14 cellular contexts compared by ENCODE assay signal in genomic region chr22:50289942-50290630, GRCh38.
"Had no signal": no experiment of that assay in that cellular context is flagged by ENCODE, and none has a peak within 500 bp of the region (broad histone marks: within the 10 kb centered on the region; RNA-seq: fewer than 3 reads in every experiment).

No MANE protein-coding gene starts in this region.

- H3K9me3 Mint-ChIP-seq: naive thymus-derived CD4-positive, alpha-beta T cell; stimulated activated naive CD8-positive, alpha-beta T cell treated with anti-CD3 and anti-CD28 coated beads, Interleukin-15, amount 100 ng/mL, for 72 hours; WTC11 had no signal

- ATAC-seq: left colon; naive thymus-derived CD4-positive, alpha-beta T cell; stimulated activated naive CD8-positive, alpha-beta T cell treated with anti-CD3 and anti-CD28 coated beads, Interleukin-15, amount 100 ng/mL, for 72 hours; WTC11 had no signal

- H3K4me3 ChIP-seq: colonic mucosa, thoracic aorta had no signal

- DNase-seq: activated CD4-positive, alpha-beta T cell treated with anti-CD3 and anti-CD28 coated beads for 48 hours; activated naive CD4-positive, alpha-beta T cell treated with Interleukin-2 at 50 U/mL for 16 hours; colonic mucosa; foreskin melanocyte; head of caudate nucleus; left colon; naive thymus-derived CD4-positive, alpha-beta T cell; retina; stimulated activated CD4-positive, alpha-beta T cell treated with anti-CD3 and anti-CD28 coated beads, Interleukin-15, amount 100 ng/mL, for 24 hours; stimulated activated CD4-positive, alpha-beta T cell treated with anti-CD3 and anti-CD28 coated beads, Interleukin-4, amount 100 ng/mL, for 24 hours; stimulated activated naive CD8-positive, alpha-beta T cell treated with anti-CD3 and anti-CD28 coated beads, Interleukin-15, amount 100 ng/mL, for 72 hours had no signal

- H3K36me3 Mint-ChIP-seq: naive thymus-derived CD4-positive, alpha-beta T cell had no signal

- H3K9me3 ChIP-seq: colonic mucosa, neutrophil, thoracic aorta had no signal

- H3K27me3 Mint-ChIP-seq: stimulated activated naive CD8-positive, alpha-beta T cell treated with anti-CD3 and anti-CD28 coated beads, Interleukin-15, amount 100 ng/mL, for 72 hours had no signal

- H3K27ac ChIP-seq: colonic mucosa, neutrophil, thoracic aorta had no signal

- H3K4me3 Mint-ChIP-seq: naive thymus-derived CD4-positive, alpha-beta T cell; stimulated activated naive CD8-positive, alpha-beta T cell treated with anti-CD3 and anti-CD28 coated beads, Interleukin-15, amount 100 ng/mL, for 72 hours; WTC11 had no signal

- H3K36me3 ChIP-seq: neutrophil had no signal

- H3K27me3 ChIP-seq: colonic mucosa had no signal

- H3K27ac Mint-ChIP-seq: naive thymus-derived CD4-positive, alpha-beta T cell; stimulated activated naive CD8-positive, alpha-beta T cell treated with anti-CD3 and anti-CD28 coated beads, Interleukin-15, amount 100 ng/mL, for 72 hours had no signal
